In genomic region chr12:43982544-43982943, GRCh38 we compare ENCODE assay signal across 21 cellular contexts.
"Had no signal": no experiment of that assay in that cellular context is flagged by ENCODE, and none has a peak within 500 bp of the region (broad histone marks: within the 10 kb centered on the region; RNA-seq: fewer than 3 reads in every experiment).

No MANE protein-coding gene starts in this region.

- H3K36me3 Mint-ChIP-seq: natural killer cell had no signal

- H3K4me1 Mint-ChIP-seq: memory B cell; natural killer cell; stimulated activated naive CD8-positive, alpha-beta T cell treated with anti-CD3 and anti-CD28 coated beads, Interleukin-15, amount 100 ng/mL, for 72 hours had no signal

- H3K4me1 ChIP-seq: esophagus squamous epithelium, lower lobe of right lung, right lobe of liver had no signal

- H3K9me3 Mint-ChIP-seq: natural killer cell had no signal

- H3K27me3 ChIP-seq: esophagus squamous epithelium, ovary, right lobe of liver, thyroid gland had no signal

- H3K36me3 ChIP-seq: esophagus squamous epithelium, lower lobe of right lung, ovary, right lobe of liver, thyroid gland had no signal

- H3K4me3 ChIP-seq: coronary artery, esophagus squamous epithelium, lower lobe of right lung, ovary, right lobe of liver, smooth muscle cell, thyroid gland had no signal

- ATAC-seq: left ventricle myocardium superior; lower lobe of right lung; natural killer cell; right lobe of liver; stimulated activated naive CD8-positive, alpha-beta T cell treated with anti-CD3 and anti-CD28 coated beads, Interleukin-15, amount 100 ng/mL, for 72 hours had no signal

- DNase-seq: dermis blood vessel endothelial cell; effector memory CD4-positive, alpha-beta T cell; erythroblast; esophagus squamous epithelium; hypothalamus; left ventricle myocardium superior; lower lobe of right lung; natural killer cell; occipital lobe; ovary; right lobe of liver; stimulated activated CD4-positive, alpha-beta T cell treated with anti-CD3 and anti-CD28 coated beads, Interleukin-12 subunit alpha, Interleukin-12 subunit beta, amount 100 ng/mL, for 4 hours; stimulated activated CD4-positive, alpha-beta T cell treated with anti-CD3 and anti-CD28 coated beads, Interleukin-1b, Interleukin-23, amount 100 ng/mL, for 48 hours; stimulated activated CD4-positive, alpha-beta T cell treated with anti-CD3 and anti-CD28 coated beads, Interleukin-4, amount 100 ng/mL, for 1 hour; stimulated activated CD8-positive, alpha-beta memory T cell treated with anti-CD3 and anti-CD28 coated beads, Interleukin-4, amount 100 ng/mL, for 48 hours; stimulated activated naive CD4-positive, alpha-beta T cell; stimulated activated naive CD8-positive, alpha-beta T cell treated with anti-CD3 and anti-CD28 coated beads, Interleukin-15, amount 100 ng/mL, for 72 hours; thyroid gland had no signal

- H3K4me3 Mint-ChIP-seq: memory B cell; natural killer cell; stimulated activated naive CD8-positive, alpha-beta T cell treated with anti-CD3 and anti-CD28 coated beads, Interleukin-15, amount 100 ng/mL, for 72 hours had no signal

- H3K27me3 Mint-ChIP-seq: stimulated activated naive CD8-positive, alpha-beta T cell treated with anti-CD3 and anti-CD28 coated beads, Interleukin-15, amount 100 ng/mL, for 72 hours had no signal

- H3K27ac Mint-ChIP-seq: memory B cell; natural killer cell; stimulated activated naive CD8-positive, alpha-beta T cell treated with anti-CD3 and anti-CD28 coated beads, Interleukin-15, amount 100 ng/mL, for 72 hours had no signal

- H3K9me3 ChIP-seq: esophagus squamous epithelium, lower lobe of right lung, ovary, right lobe of liver, thyroid gland had no signal
